ENCODE assay signal across 16 cellular contexts in the genomic region with DNA sequence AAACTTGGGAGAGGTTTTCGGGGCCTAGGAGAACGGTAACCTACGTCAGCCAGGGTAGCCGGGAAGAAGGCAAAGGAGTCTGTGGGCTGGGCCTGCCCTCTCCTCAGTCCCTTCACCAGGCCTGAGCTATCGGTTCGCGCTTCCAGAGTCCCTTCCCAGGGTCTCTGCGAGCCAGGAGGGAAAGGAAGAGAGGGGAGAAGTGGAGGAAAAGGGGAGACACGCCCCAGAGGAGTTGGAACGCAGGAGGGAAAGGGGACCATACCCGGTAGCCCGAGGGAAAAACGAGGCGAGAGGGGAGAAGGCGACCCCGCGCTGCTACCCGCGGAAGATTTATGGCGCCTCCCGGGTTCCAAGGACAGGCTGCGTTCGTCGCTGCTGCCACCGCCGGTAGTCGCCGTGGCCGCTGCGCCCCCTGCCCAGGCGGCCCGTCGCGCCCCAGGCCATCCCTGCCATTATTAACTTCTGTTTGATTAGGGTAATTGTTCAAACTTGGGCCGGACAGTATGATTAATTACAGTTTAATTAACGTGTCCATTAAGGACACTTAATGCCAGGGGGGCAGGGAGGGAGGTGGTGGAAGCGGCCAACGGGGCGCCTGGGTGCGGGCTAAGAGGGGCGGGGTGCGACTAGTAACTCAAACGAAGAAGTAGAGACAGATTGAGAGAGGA. TPM values are rescaled to one million over a fixed set of nuclear protein-coding genes. Genes with fewer than 3 reads are reported as not detected.
DNase-seq lines count a peak whose midpoint lies in the region; TF ChIP-seq lines count a peak whose summit lies in the region.
"Had no signal": no experiment of that assay in that cellular context is flagged by ENCODE, and none has a peak within 500 bp of the region (broad histone marks: within the 10 kb centered on the region; RNA-seq: fewer than 3 reads in every experiment).

No MANE protein-coding gene starts in this region.

- no peak for TF ChIP-seq CTCF in GM20000 (IDR thresholded peaks at IDR 0.05; ENCODE audit: extremely low read depth, missing control alignments)
- no peak for TF ChIP-seq CTCF in brain (conservative IDR thresholded peaks at IDR 0.05)
- peak; percentile 17 for TF ChIP-seq CTCF in neural progenitor cell (IDR thresholded peaks at IDR 0.05)

- H3K9ac ChIP-seq in neural progenitor cell: no peak overlapping the region

- H4K20me1 ChIP-seq in neural progenitor cell (ENCODE audit: low read depth): peaks cover 69% of the 10 kb centered on the region

- H3K79me2 ChIP-seq in neural progenitor cell (ENCODE audit: low read depth): no peaks in the 10 kb centered on the region

- peak; percentile 22 for DNase-seq in NCI-H748 (lab: John Stamatoyannopoulos, UW; ENCODE audit: unreplicated experiment)
- no peak for DNase-seq in NCI-H748 treated with DMSO at 0.1 percent for 48 hours (lab: John Stamatoyannopoulos, UW)
- peak; percentile 48 for DNase-seq in GM20000 (ENCODE audit: low spot score)
- peak; percentile 48 for DNase-seq in neural progenitor cell (ENCODE audit: low spot score)
- DNase-seq in ureter (ENCODE audit: low spot score): no peak
- DNase-seq in NCI-H526 treated with DMSO at 0.1 percent for 48 hours (lab: John Stamatoyannopoulos, UW): no peak
- DNase-seq in stimulated activated CD4-positive, alpha-beta T cell treated with anti-CD3 and anti-CD28 coated beads, Interleukin-4, amount 100 ng/mL, for 4 hours: no peak
- DNase-seq: MG63, NCI-H2227 treated with DMSO at 0.1 percent for 48 hours, T1000, transverse colon had no signal

- peaks cover 100% of the 10 kb centered on the region for H3K27me3 ChIP-seq in neural progenitor cell

- no peak overlapping the region for H3K27ac ChIP-seq in neural progenitor cell
- H3K27ac ChIP-seq: gastroesophageal sphincter, skin epidermis, transverse colon had no signal

- H3K4me1 Mint-ChIP-seq in brain: peaks cover 51% of the 10 kb centered on the region
- peaks cover 26% of the 10 kb centered on the region for H3K4me1 Mint-ChIP-seq in neural progenitor cell

- peaks cover 39% of the 10 kb centered on the region for H3K4me1 ChIP-seq in neural progenitor cell

- peaks cover 16% of the 10 kb centered on the region for H3K36me3 Mint-ChIP-seq in brain
- H3K36me3 Mint-ChIP-seq in neural progenitor cell: no peaks in the 10 kb centered on the region

- H2AFZ ChIP-seq in neural progenitor cell (replicated peaks): no peak overlapping the region

- H3K27ac Mint-ChIP-seq in brain (peak overlapping the region in 2 of 5 experiments; percentile 69 to 82), neural progenitor cell (no peak overlapping the region)

- H3F3A ChIP-seq in neural progenitor cell (ENCODE audit: low read depth): peaks cover 32% of the 10 kb centered on the region

- peaks cover 2 to 19% (median 8%) of the 10 kb centered on the region in 5 experiments for H3K9me3 Mint-ChIP-seq in brain
- H3K9me3 Mint-ChIP-seq in neural progenitor cell: peaks cover 11% of the 10 kb centered on the region

- H3K9me3 ChIP-seq in neural progenitor cell (ENCODE audit: low read depth): no peaks in the 10 kb centered on the region
- H3K9me3 ChIP-seq: MG63, transverse colon had no signal

- H3K4me3 Mint-ChIP-seq in brain (peak overlapping the region; percentile 70 to 87 (median 78)), neural progenitor cell (peak overlapping the region; percentile 83)

- peak overlapping the region; percentile 65 for H3K4me2 ChIP-seq in neural progenitor cell

- H3K4me3 ChIP-seq in neural progenitor cell: peak overlapping the region; percentile 4
- H3K4me3 ChIP-seq: gastroesophageal sphincter, MG63, skin epidermis had no signal

- H3K27me3 Mint-ChIP-seq in brain (peaks cover 97% of the 10 kb centered on the region), neural progenitor cell (ENCODE audit: insufficient read depth, low read depth) (peaks cover 77% of the 10 kb centered on the region)

- H3K36me3 ChIP-seq in neural progenitor cell: no peaks in the 10 kb centered on the region
- H3K36me3 ChIP-seq: gastroesophageal sphincter, MG63, transverse colon had no signal

RNA-seq across cellular contexts. Expression of a gene that starts 3.4 kb away (rescaled TPM):
- 0.49 TPM for polyA plus RNA-seq in brain (ENCODE audit: insufficient read depth, low read depth, low replicate concordance)
- total RNA-seq in neural progenitor cell (ENCODE audit: low replicate concordance) (0.09 and 0.51 TPM in 2 replicates), ureter (0.60 TPM)

RNA-seq across cellular contexts. Expression of a gene that starts 17.9 kb away (rescaled TPM):
- not detected for polyA plus RNA-seq in brain (ENCODE audit: insufficient read depth, low read depth, low replicate concordance)
- total RNA-seq in neural progenitor cell (ENCODE audit: low replicate concordance): not detected in 2 replicates
- total RNA-seq in ureter: not detected
- total RNA-seq: A673, gastroesophageal sphincter, myocyte, transverse colon had no signal

Comparison
In these comparisons a context has a peak if more than half of its experiments do, and no peak if none do; other contexts are left out.
1. DNase-seq: peak in NCI-H748 (single experiment), GM20000 (single experiment) and neural progenitor cell (single experiment); none in NCI-H748 treated with DMSO at 0.1 percent for 48 hours (single experiment), ureter (single experiment), NCI-H526 treated with DMSO at 0.1 percent for 48 hours (single experiment) and stimulated activated CD4-positive, alpha-beta T cell treated with anti-CD3 and anti-CD28 coated beads, Interleukin-4, amount 100 ng/mL, for 4 hours (0 of 2).